In genomic region chr18:52190195-52190594, GRCh38 we compare ENCODE assay signal across 26 cellular contexts.
"Had no signal": no experiment of that assay in that cellular context is flagged by ENCODE, and none has a peak within 500 bp of the region (broad histone marks: within the 10 kb centered on the region; RNA-seq: fewer than 3 reads in every experiment).

No MANE protein-coding gene starts in this region.

- H3K9me3 ChIP-seq: breast epithelium, SJCRH30, SK-N-SH had no signal

- H3K36me3 ChIP-seq: breast epithelium, SJCRH30 had no signal

- H3K4me3 ChIP-seq: breast epithelium, SJCRH30 had no signal

- H3K9ac ChIP-seq: SK-N-SH had no signal

- H3K4me2 ChIP-seq: SK-N-SH had no signal

- ATAC-seq: activated CD4-positive, alpha-beta T cell treated with anti-CD3 and anti-CD28 coated beads for 36 hours; activated CD8-positive, alpha-beta T cell treated with anti-CD3 and anti-CD28 coated beads, Interleukin-2, amount 10 ng/mL, durations not matched to agents 7 days and 5 days; Panc1 had no signal

- H3K4me1 ChIP-seq: breast epithelium, SJCRH30 had no signal

- H3K27ac ChIP-seq: breast epithelium, RWPE1, SJCRH30, VCaP had no signal

- DNase-seq: activated CD4-positive, alpha-beta T cell treated with anti-CD3 and anti-CD28 coated beads for 36 hours; activated CD4-positive, alpha-beta T cell treated with anti-CD3 and anti-CD28 coated beads, Interleukin-2, amount 50 U/mL, for 4 hours; activated CD8-positive, alpha-beta memory T cell treated with anti-CD3 and anti-CD28 coated beads, Interleukin-2, amount 50 U/mL, for 48 hours; activated CD8-positive, alpha-beta T cell treated with anti-CD3 and anti-CD28 coated beads, Interleukin-2, amount 10 ng/mL, durations not matched to agents 7 days and 5 days; activated naive CD4-positive, alpha-beta T cell treated with anti-CD3 and anti-CD28 coated beads, Interleukin-2, amount 50 U/mL, for 16 hours; activated naive CD8-positive, alpha-beta T cell treated with anti-CD3 and anti-CD28 coated beads, Interleukin-2, amount 10 ng/mL, durations not matched to agents 7 days and 5 days; activated T-cell treated with anti-CD3 and anti-CD28 coated beads, Interleukin-2, amount 50 U/mL, for 1 hour; aorta; caudate nucleus; Kasumi-1; NCI-H1092; NCI-H1417; NCI-H2171; NCI-H226; NCI-H526; NCI-H774; NK-92 treated with Interleukin-12 subunit alpha and Interleukin-12 subunit beta, amount 100 ng/mL, for 24 hours; OCI-M1; Right ventricle myocardium superior; SK-N-SH; T-helper 1 cell had no signal

- H3K27me3 ChIP-seq: SJCRH30 had no signal
